10 cellular contexts compared by ENCODE assay signal in the genomic region with DNA sequence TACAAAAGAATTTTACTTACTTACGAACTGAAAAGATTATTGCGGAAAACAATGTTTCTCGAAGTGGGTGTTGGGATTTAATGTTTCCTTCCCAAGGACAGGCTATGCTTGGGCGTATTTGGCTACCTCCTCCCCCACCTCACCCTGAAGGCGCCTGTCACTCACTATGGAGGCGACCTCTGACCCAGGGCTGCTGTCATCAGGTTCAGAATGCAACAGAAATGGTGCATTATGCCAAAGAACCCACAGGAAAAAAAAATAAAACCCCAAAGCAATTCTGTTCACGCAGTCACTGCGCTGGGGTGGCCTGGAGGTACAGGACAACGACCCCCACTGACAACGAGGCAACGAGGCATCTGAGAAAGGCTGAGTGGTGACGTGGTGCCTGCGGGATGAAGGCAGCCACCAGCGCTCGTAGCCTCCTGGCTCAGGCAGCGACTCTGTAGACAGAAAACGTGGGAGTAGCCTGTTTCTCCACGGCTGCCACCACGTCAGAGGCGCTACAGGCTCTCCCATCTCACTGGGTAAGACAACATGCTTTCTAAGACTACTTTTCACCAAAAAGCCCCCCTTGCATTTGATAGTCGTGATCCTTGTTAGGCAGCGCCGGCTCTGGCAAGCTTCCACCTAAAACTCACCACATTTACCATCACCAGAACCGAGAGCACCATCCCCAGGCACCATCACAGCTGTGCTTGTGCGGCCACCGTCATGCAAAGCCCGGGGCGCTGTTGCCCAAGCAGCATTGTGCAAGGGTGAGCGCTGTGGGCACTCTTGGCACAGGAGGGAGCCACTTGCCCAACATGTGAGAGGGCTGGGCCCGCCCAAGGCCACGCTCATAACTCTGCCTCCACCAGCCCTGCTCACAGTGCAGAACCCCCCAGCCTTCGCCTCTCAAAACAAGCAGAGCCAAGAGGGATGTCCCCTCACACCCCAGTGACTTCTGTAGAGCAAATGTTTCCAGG. TPM values are rescaled to one million over a fixed set of nuclear protein-coding genes. Genes with fewer than 3 reads are reported as not detected.
DNase-seq lines count a peak whose midpoint lies in the region; ATAC-seq and TF ChIP-seq lines count a peak whose summit lies in the region.
"Had no signal": no experiment of that assay in that cellular context is flagged by ENCODE, and none has a peak within 500 bp of the region (broad histone marks: within the 10 kb centered on the region; RNA-seq: fewer than 3 reads in every experiment).

No MANE protein-coding gene starts in this region.

- peaks cover 0 to 5% (median 5%) of the 10 kb centered on the region in 3 donors for H3K4me1 Mint-ChIP-seq in T-cell
- peaks cover 18 to 19% of the 10 kb centered on the region in 2 donors for H3K4me1 Mint-ChIP-seq in stimulated activated naive B cell treated with anti-CD40 and anti-IgM and Interleukin-4, amounts not matched to agents 10 μg/mL and 1 μg/mL and 100 μg/mL, for 72 hours
- H3K4me1 Mint-ChIP-seq in CD8-positive, alpha-beta T cell (ENCODE audit: low read depth) = peaks cover 7% of the 10 kb centered on the region
- H3K4me1 Mint-ChIP-seq: endodermal cell had no signal

- H3K4me3 Mint-ChIP-seq in T-cell = no peak overlapping the region
- H3K4me3 Mint-ChIP-seq in stimulated activated naive B cell treated with anti-CD40 and anti-IgM and Interleukin-4, amounts not matched to agents 10 μg/mL and 1 μg/mL and 100 μg/mL, for 72 hours = no peak overlapping the region
- H3K4me3 Mint-ChIP-seq in CD8-positive, alpha-beta T cell = no peak overlapping the region
- H3K4me3 Mint-ChIP-seq: endodermal cell had no signal

- H3K4me1 ChIP-seq in heart right ventricle = peaks cover 0 to 50% (median 8%) of the 10 kb centered on the region in 9 donors
- H3K4me1 ChIP-seq in CD8-positive, alpha-beta T cell (ENCODE audit: insufficient read depth, low read length) = no peaks in the 10 kb centered on the region

- H3K9me3 Mint-ChIP-seq in T-cell = no peaks in the 10 kb centered on the region
- H3K9me3 Mint-ChIP-seq in stimulated activated naive B cell treated with anti-CD40 and anti-IgM and Interleukin-4, amounts not matched to agents 10 μg/mL and 1 μg/mL and 100 μg/mL, for 72 hours = no peaks in the 10 kb centered on the region
- H3K9me3 Mint-ChIP-seq in CD8-positive, alpha-beta T cell = no peaks in the 10 kb centered on the region

- peak; percentile 31 to 53 (median 42) for ATAC-seq in T-cell (replicated peaks in 1 of 4)
- ATAC-seq in heart right ventricle = peak; percentile 38 to 82 (median 55)
- peak; percentile 33 to 36 for ATAC-seq in stimulated activated naive B cell treated with anti-CD40 and anti-IgM and Interleukin-4, amounts not matched to agents 10 μg/mL and 1 μg/mL and 100 μg/mL, for 72 hours (replicated peaks)
- no peak for ATAC-seq in CD8-positive, alpha-beta T cell

- no peak overlapping the region for H3K4me3 ChIP-seq in heart right ventricle
- H3K4me3 ChIP-seq in CD8-positive, alpha-beta T cell (ENCODE audit: low read depth, low read length) = no peak overlapping the region

- H3K36me3 Mint-ChIP-seq in T-cell = peaks cover 22% of the 10 kb centered on the region
- H3K36me3 Mint-ChIP-seq in stimulated activated naive B cell treated with anti-CD40 and anti-IgM and Interleukin-4, amounts not matched to agents 10 μg/mL and 1 μg/mL and 100 μg/mL, for 72 hours = peaks cover 50 to 59% of the 10 kb centered on the region in 2 donors
- peaks cover 67% of the 10 kb centered on the region for H3K36me3 Mint-ChIP-seq in CD8-positive, alpha-beta T cell

- WGBS in heart right ventricle, 2 donors = 80 to 84% methylated on average over 32 of the region's 32 CpGs

- peak; percentile 90 for DNase-seq in H4 (ENCODE audit: low spot score)
- DNase-seq in T-cell = peak in 5 of 34 experiments; percentile 11 to 42 (median 25)
- DNase-seq in heart right ventricle = no peak
- DNase-seq in stimulated activated naive B cell treated with anti-CD40 and anti-IgM and Interleukin-4, amounts not matched to agents 10 μg/mL and 1 μg/mL and 100 μg/mL, for 72 hours = no peak
- no peak for DNase-seq in putamen (ENCODE audit: low spot score)
- DNase-seq in GM10248 (ENCODE audit: extremely low spot score) = no peak
- DNase-seq in AG08396 (ENCODE audit: low spot score) = no peak
- DNase-seq in CD8-positive, alpha-beta T cell = no peak
- DNase-seq: endodermal cell, NCI-H187 had no signal

- H3K27me3 Mint-ChIP-seq in T-cell = no peaks in the 10 kb centered on the region
- H3K27me3 Mint-ChIP-seq in stimulated activated naive B cell treated with anti-CD40 and anti-IgM and Interleukin-4, amounts not matched to agents 10 μg/mL and 1 μg/mL and 100 μg/mL, for 72 hours = no peaks in the 10 kb centered on the region
- H3K27me3 Mint-ChIP-seq in CD8-positive, alpha-beta T cell (ENCODE audit: low read depth) = no peaks in the 10 kb centered on the region

- POLR2A ChIA-PET in T-cell (lab: Charles Lee) = no interaction called here
- POLR2A ChIA-PET in GM10248 (lab: Yijun Ruan, JAX) = no interaction called here
- POLR2A ChIA-PET in CD8-positive, alpha-beta T cell (lab: Charles Lee) = no interaction called here

- H3K27ac Mint-ChIP-seq in T-cell = no peak overlapping the region
- H3K27ac Mint-ChIP-seq in stimulated activated naive B cell treated with anti-CD40 and anti-IgM and Interleukin-4, amounts not matched to agents 10 μg/mL and 1 μg/mL and 100 μg/mL, for 72 hours = peak overlapping the region; percentile 87
- no peak overlapping the region for H3K27ac Mint-ChIP-seq in CD8-positive, alpha-beta T cell

- no peaks in the 10 kb centered on the region for H3K27me3 ChIP-seq in heart right ventricle
- no peaks in the 10 kb centered on the region for H3K27me3 ChIP-seq in CD8-positive, alpha-beta T cell (ENCODE audit: insufficient read depth, low read length)

- CTCF ChIA-PET in T-cell (lab: Charles Lee) = no interaction called here
- CTCF ChIA-PET in GM10248 (lab: Yijun Ruan, JAX) = no interaction called here
- CTCF ChIA-PET in CD8-positive, alpha-beta T cell (lab: Charles Lee) = no interaction called here

- intact Hi-C loops in heart right ventricle (cut with DNase I) = loop anchor here in 1 of 10 donors (2.0 kb wide), 1 partner anchor 13 kb away; no protein-coding TSS in a partner anchor
- intact Hi-C loops in CD8-positive, alpha-beta T cell (cut with DNase I, micrococcal nuclease) = no loop called here

- peak in 1 of 9 donors; percentile 31 for TF ChIP-seq CTCF in heart right ventricle (IDR thresholded peaks at IDR 0.05)
- no peak for TF ChIP-seq CTCF in GM10248 (IDR thresholded peaks at IDR 0.05; ENCODE audit: control extremely low read depth, extremely low read depth, low read depth, missing control alignments)
- no peak for TF ChIP-seq CTCF in CD8-positive, alpha-beta T cell (IDR thresholded peaks at IDR 0.05)

- peaks cover 0 to 91% (median 44%) of the 10 kb centered on the region in 9 donors for H3K36me3 ChIP-seq in heart right ventricle
- peaks cover 37% of the 10 kb centered on the region for H3K36me3 ChIP-seq in CD8-positive, alpha-beta T cell (ENCODE audit: insufficient read depth, low read length)

- no peaks in the 10 kb centered on the region for H3K9me3 ChIP-seq in heart right ventricle
- no peaks in the 10 kb centered on the region for H3K9me3 ChIP-seq in CD8-positive, alpha-beta T cell (ENCODE audit: low read length)

- peak overlapping the region in 1 of 10 donors; percentile 6 for H3K27ac ChIP-seq in heart right ventricle
- H3K27ac ChIP-seq in CD8-positive, alpha-beta T cell (ENCODE audit: low read depth, low read length) = no peak overlapping the region

RNA-seq across cellular contexts. Expression of a gene that starts 14.3 kb away (rescaled TPM):
- 27.4 and 36.7 TPM in 2 replicates for total RNA-seq in H4 (2014; rRNA removed; shearing (Covaris generic))
- total RNA-seq in T-cell = 10 to 100 TPM; 45.6 to 68.2 (median 58.0) TPM
- 10 to 100 TPM; 15.2 to 40.2 (median 21.9) TPM for total RNA-seq in heart right ventricle
- polyA plus RNA-seq in heart right ventricle = 10 to 100 TPM; 26.2 to 37.5 TPM
- total RNA-seq in CD8-positive, alpha-beta T cell = 10 to 100 TPM; 15.4 to 16.7 TPM

RNA-seq across cellular contexts. Expression of a gene that starts 39.8 kb away (rescaled TPM):
- 3.8 and 7.0 TPM in 2 replicates for total RNA-seq in H4 (2014; rRNA removed; shearing (Covaris generic))
- total RNA-seq in T-cell = 100 to 1,000 TPM; 109 to 243 (median 182) TPM
- 10 to 100 TPM; 11.6 to 26.3 (median 15.3) TPM for total RNA-seq in heart right ventricle
- polyA plus RNA-seq in heart right ventricle = 10 to 100 TPM; 13.0 to 88.3 TPM
- 100 to 1,000 TPM; 252 to 280 TPM for total RNA-seq in CD8-positive, alpha-beta T cell

Comparison
In these comparisons a context has a peak if more than half of its experiments do, and no peak if none do; other contexts are left out.
1. RNA of a gene that starts 39.8 kb away (total RNA-seq): 252 to 280 TPM in CD8-positive, alpha-beta T cell and 109 to 243 TPM in T-cell; 11.6 to 26.3 TPM in heart right ventricle and 3.8 to 7.0 TPM in H4; every median in the first group is over 4 times any median in the second.